Comparison of ENCODE assay signal across 29 cellular contexts in genomic region chr18:59733411-59733810, GRCh38. TPM values are rescaled to one million over a fixed set of nuclear protein-coding genes. Genes with fewer than 3 reads are reported as not detected.
"Had no signal": no experiment of that assay in that cellular context is flagged by ENCODE, and none has a peak within 500 bp of the region (broad histone marks: within the 10 kb centered on the region; RNA-seq: fewer than 3 reads in every experiment).

No MANE protein-coding gene starts in this region.

- H3K4me1 Mint-ChIP-seq: central memory CD8-positive, alpha-beta T cell; neural crest cell had no signal

- H3K9me3 Mint-ChIP-seq: activated T-helper 1 cell treated with anti-CD3 and anti-CD28 coated beads, Interleukin-12 subunit alpha, Interleukin-12 subunit beta, Interleukin-2, Interleukin-4 antibody, amounts not matched to agents 30 ng/mL and 10 ng/mL and 1 ng/mL, durations not matched to agents 14 hours and 24 hours and 36 hours; central memory CD8-positive, alpha-beta T cell; neural crest cell; type B pancreatic cell had no signal

- DNase-seq: activated CD4-positive, alpha-beta T cell treated with anti-CD3 and anti-CD28 coated beads for 1 hour; activated CD4-positive, alpha-beta T cell treated with anti-CD3 and anti-CD28 coated beads, Interleukin-2, amount 50 U/mL, for 1 hour; activated CD8-positive, alpha-beta T cell treated with anti-CD3 and anti-CD28 coated beads, Interleukin-2, amount 10 ng/mL, durations not matched to agents 7 days and 5 days; adrenal gland; dorsolateral prefrontal cortex; effector memory CD8-positive, alpha-beta T cell; gastrocnemius medialis; heart left ventricle; lower lobe of right lung; naive thymus-derived CD4-positive, alpha-beta T cell; occipital lobe; sigmoid colon; spleen; stimulated activated CD4-positive, alpha-beta T cell treated with anti-CD3 and anti-CD28 coated beads, Interleukin-4, amount 100 ng/mL, for 1 hour; stimulated activated naive CD4-positive, alpha-beta T cell; testis had no signal

- H3K4me1 ChIP-seq: adrenal gland, ascending aorta, breast epithelium, gastrocnemius medialis, lower lobe of right lung, sigmoid colon, spleen, testis, vagina had no signal

- H3K36me3 ChIP-seq: adrenal gland, ascending aorta, breast epithelium, gastrocnemius medialis, heart left ventricle, lower lobe of right lung, sigmoid colon, spleen, vagina had no signal

- H3K4me3 ChIP-seq: adrenal gland, ascending aorta, breast epithelium, dorsolateral prefrontal cortex, gastrocnemius medialis, heart left ventricle, lower lobe of right lung, sigmoid colon, spleen, testis, vagina had no signal

- H3K27ac ChIP-seq: adrenal gland, ascending aorta, breast epithelium, dorsolateral prefrontal cortex, gastrocnemius medialis, heart left ventricle, lower lobe of right lung, sigmoid colon, spleen, testis, vagina had no signal

- H3K4me3 Mint-ChIP-seq: activated CD8-positive, alpha-beta T cell treated with anti-CD3 and anti-CD28 coated beads, Interleukin-2, amount 10 ng/mL, durations not matched to agents 7 days and 5 days; activated T-helper 1 cell treated with anti-CD3 and anti-CD28 coated beads, Interleukin-12 subunit alpha, Interleukin-12 subunit beta, Interleukin-2, Interleukin-4 antibody, amounts not matched to agents 30 ng/mL and 10 ng/mL and 1 ng/mL, durations not matched to agents 14 hours and 24 hours and 36 hours; central memory CD8-positive, alpha-beta T cell; effector memory CD8-positive, alpha-beta T cell; naive thymus-derived CD4-positive, alpha-beta T cell; neural crest cell; type B pancreatic cell had no signal

- H3K27me3 ChIP-seq: adrenal gland, ascending aorta, breast epithelium, gastrocnemius medialis, heart left ventricle, sigmoid colon, spleen, testis, vagina had no signal

- FAIRE-seq: colon, endothelial cell of umbilical vein, keratinocyte, TTC549 had no signal

- H3K9me3 ChIP-seq: adrenal gland, breast epithelium, gastrocnemius medialis, lower lobe of right lung, sigmoid colon, testis, vagina had no signal

- H3K36me3 Mint-ChIP-seq: naive thymus-derived CD4-positive, alpha-beta T cell; type B pancreatic cell had no signal

- H3K27ac Mint-ChIP-seq: activated CD8-positive, alpha-beta T cell treated with anti-CD3 and anti-CD28 coated beads, Interleukin-2, amount 10 ng/mL, durations not matched to agents 7 days and 5 days; activated naive CD4-positive, alpha-beta T cell treated with anti-CD3 and anti-CD28 coated beads, Interleukin-2, amount 50 U/mL, for 72 hours; activated T-helper 1 cell treated with anti-CD3 and anti-CD28 coated beads, Interleukin-12 subunit alpha, Interleukin-12 subunit beta, Interleukin-2, Interleukin-4 antibody, amounts not matched to agents 30 ng/mL and 10 ng/mL and 1 ng/mL, durations not matched to agents 14 hours and 24 hours and 36 hours; effector memory CD8-positive, alpha-beta T cell; naive thymus-derived CD4-positive, alpha-beta T cell; type B pancreatic cell had no signal

- ATAC-seq: activated CD8-positive, alpha-beta T cell treated with anti-CD3 and anti-CD28 coated beads, Interleukin-2, amount 10 ng/mL, durations not matched to agents 7 days and 5 days; activated naive CD4-positive, alpha-beta T cell treated with anti-CD3 and anti-CD28 coated beads, Interleukin-2, amount 50 U/mL, for 72 hours; effector memory CD8-positive, alpha-beta T cell; esophagus mucosa; gastrocnemius medialis; heart left ventricle; lower lobe of right lung; naive thymus-derived CD4-positive, alpha-beta T cell had no signal

RNA-seq across cellular contexts. Expression of gene CCBE1, which starts 36.2 kb away (rescaled TPM):
- total RNA-seq: activated CD8-positive, alpha-beta T cell treated with anti-CD3 and anti-CD28 coated beads, Interleukin-2, amount 10 ng/mL, durations not matched to agents 7 days and 5 days; activated T-helper 1 cell treated with anti-CD3 and anti-CD28 coated beads, Interleukin-12 subunit alpha, Interleukin-12 subunit beta, Interleukin-2, Interleukin-4 antibody, amounts not matched to agents 30 ng/mL and 10 ng/mL and 1 ng/mL, durations not matched to agents 14 hours and 24 hours and 36 hours; endothelial cell of umbilical vein; naive thymus-derived CD4-positive, alpha-beta T cell had no signal
- polyA plus RNA-seq: naive thymus-derived CD4-positive, alpha-beta T cell had no signal
